Comparison of ENCODE assay signal across 15 cellular contexts in the genomic region with DNA sequence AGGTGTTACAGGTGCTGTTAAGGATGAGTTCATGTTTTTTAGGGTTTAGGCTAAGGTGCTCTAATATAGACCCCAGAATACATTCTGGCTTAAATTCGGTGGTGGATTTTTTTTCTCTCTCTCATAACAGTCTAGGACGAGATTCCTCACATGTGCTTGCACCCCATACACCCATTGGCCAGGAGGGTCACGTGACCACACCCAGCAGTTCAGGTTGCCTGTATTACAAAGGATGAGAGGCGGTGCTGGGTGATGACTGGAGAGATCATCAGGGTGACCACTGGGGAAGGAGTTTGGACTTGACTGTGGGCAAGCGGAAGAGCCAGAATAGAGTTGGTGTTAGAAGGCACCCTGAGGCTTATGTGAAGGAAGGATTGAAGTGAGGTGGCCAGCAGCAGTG.
"Had no signal": no experiment of that assay in that cellular context is flagged by ENCODE, and none has a peak within 500 bp of the region (broad histone marks: within the 10 kb centered on the region; RNA-seq: fewer than 3 reads in every experiment).

No MANE protein-coding gene starts in this region.

- H3K27ac ChIP-seq: breast epithelium, heart left ventricle, suprapubic skin had no signal

- H3K4me1 ChIP-seq: breast epithelium, heart left ventricle had no signal

- H3K9me3 ChIP-seq: breast epithelium, heart left ventricle, suprapubic skin had no signal

- DNase-seq: activated CD4-positive, alpha-beta T cell treated with anti-CD3 and anti-CD28 coated beads, Interleukin-2, amount 50 U/mL, for 48 hours; activated T-cell treated with anti-CD3 and anti-CD28 coated beads, Interleukin-2, amount 50 U/mL, for 72 hours; foreskin melanocyte; heart left ventricle; left ventricle myocardium superior; posterior cingulate gyrus; right cardiac atrium; SHP77 treated with DMSO at 0.1 percent for 48 hours; small intestine; stimulated activated naive B cell treated with anti-CD40 and anti-IgM and Interleukin-4, amounts not matched to agents 10 μg/mL and 1 μg/mL and 100 μg/mL, for 72 hours had no signal

- H3K27me3 ChIP-seq: breast epithelium, heart left ventricle, suprapubic skin had no signal

- H3K9me3 Mint-ChIP-seq: activated naive CD4-positive, alpha-beta T cell treated with anti-CD3 and anti-CD28 coated beads, Interleukin-2, amount 50 U/mL, for 72 hours; activated T-cell treated with anti-CD3 and anti-CD28 coated beads, Interleukin-2, amount 50 U/mL, for 72 hours; stimulated activated naive B cell treated with anti-CD40 and anti-IgM and Interleukin-4, amounts not matched to agents 10 μg/mL and 1 μg/mL and 100 μg/mL, for 72 hours; type B pancreatic cell had no signal

- ATAC-seq: activated CD4-positive, CD25-positive, alpha-beta regulatory T cell treated with anti-CD3 and anti-CD28 coated beads, Interleukin-2, amount 50 U/mL, for 24 hours; activated naive CD4-positive, alpha-beta T cell treated with anti-CD3 and anti-CD28 coated beads, Interleukin-2, amount 50 U/mL, for 72 hours; activated T-cell treated with anti-CD3 and anti-CD28 coated beads, Interleukin-2, amount 50 U/mL, for 72 hours; heart left ventricle; left ventricle myocardium superior; right cardiac atrium; stimulated activated naive B cell treated with anti-CD40 and anti-IgM and Interleukin-4, amounts not matched to agents 10 μg/mL and 1 μg/mL and 100 μg/mL, for 72 hours had no signal

- H3K4me3 Mint-ChIP-seq: activated T-cell treated with anti-CD3 and anti-CD28 coated beads, Interleukin-2, amount 50 U/mL, for 72 hours; stimulated activated naive B cell treated with anti-CD40 and anti-IgM and Interleukin-4, amounts not matched to agents 10 μg/mL and 1 μg/mL and 100 μg/mL, for 72 hours; type B pancreatic cell had no signal

- H3K27me3 Mint-ChIP-seq: stimulated activated naive B cell treated with anti-CD40 and anti-IgM and Interleukin-4, amounts not matched to agents 10 μg/mL and 1 μg/mL and 100 μg/mL, for 72 hours; type B pancreatic cell had no signal

- H3K27ac Mint-ChIP-seq: activated naive CD4-positive, alpha-beta T cell treated with anti-CD3 and anti-CD28 coated beads, Interleukin-2, amount 50 U/mL, for 72 hours; activated T-cell treated with anti-CD3 and anti-CD28 coated beads, Interleukin-2, amount 50 U/mL, for 72 hours; type B pancreatic cell had no signal

- H3K4me3 ChIP-seq: breast epithelium, heart left ventricle, suprapubic skin had no signal
